18 cellular contexts compared by ENCODE assay signal in genomic region chr2:47964722-47965434, GRCh38. TPM values are rescaled to one million over a fixed set of nuclear protein-coding genes. Genes with fewer than 3 reads are reported as not detected.
A peak's percentile ranks its signal among the peaks of the same experiment; 100 is the strongest.
DNase-seq lines count a peak whose midpoint lies in the region; ATAC-seq, FAIRE-seq and TF ChIP-seq lines count a peak whose summit lies in the region.
"Had no signal": no experiment of that assay in that cellular context is flagged by ENCODE, and none has a peak within 500 bp of the region (broad histone marks: within the 10 kb centered on the region; RNA-seq: fewer than 3 reads in every experiment).

No MANE protein-coding gene starts in this region.

- TF ChIP-seq POLR2A in NB4 (IDR thresholded peaks at IDR 0.05; ENCODE audit: extremely low read depth, insufficient read length), result no peak

- no peak for DNase-seq in activated naive CD8-positive, alpha-beta T cell treated with anti-CD3 and anti-CD28 coated beads, Interleukin-2, amount 50 U/mL, for 24 hours
- no peak for DNase-seq in activated naive CD8-positive, alpha-beta T cell treated with anti-CD3 and anti-CD28 coated beads for 36 hours
- DNase-seq in NB4 (ENCODE audit: low read depth), result peak; percentile 10
- DNase-seq in bronchial epithelial cell (ENCODE audit: low read depth), result peak; percentile 26
- no peak for DNase-seq in stimulated activated effector memory CD8-positive, alpha-beta T cell treated with anti-CD3 and anti-CD28 coated beads, Interleukin-12 subunit alpha, Interleukin-12 subunit beta, amount 100 ng/mL, for 72 hours (ENCODE audit: low spot score in 2 of 2)
- DNase-seq in NCI-H146 (lab: John Stamatoyannopoulos, UW), result no peak
- no peak for DNase-seq in medulla oblongata (ENCODE audit: extremely low spot score)
- DNase-seq in MG63, result no peak
- DNase-seq: activated CD4-positive, alpha-beta T cell treated with anti-CD3 and anti-CD28 coated beads, Interleukin-2, amount 50 U/mL, for 1 hour; amygdala; DMS153; MV-4-11; NCI-H2171 treated with DMSO at 0.1 percent for 48 hours; T1000 had no signal

- no peaks in the 10 kb centered on the region for H3K36me3 Mint-ChIP-seq in activated naive CD8-positive, alpha-beta T cell treated with anti-CD3 and anti-CD28 coated beads, Interleukin-2, amount 50 U/mL, for 24 hours (ENCODE audit: low read depth)
- H3K36me3 Mint-ChIP-seq in activated naive CD8-positive, alpha-beta T cell treated with anti-CD3 and anti-CD28 coated beads for 36 hours, result no peaks in the 10 kb centered on the region
- H3K36me3 Mint-ChIP-seq in stimulated activated effector memory CD8-positive, alpha-beta T cell treated with anti-CD3 and anti-CD28 coated beads, Interleukin-12 subunit alpha, Interleukin-12 subunit beta, amount 100 ng/mL, for 72 hours, result no peaks in the 10 kb centered on the region

- H3K27me3 Mint-ChIP-seq in activated naive CD8-positive, alpha-beta T cell treated with anti-CD3 and anti-CD28 coated beads, Interleukin-2, amount 50 U/mL, for 24 hours, result peaks cover 21% of the 10 kb centered on the region
- H3K27me3 Mint-ChIP-seq in activated naive CD8-positive, alpha-beta T cell treated with anti-CD3 and anti-CD28 coated beads for 36 hours, result peaks cover 10% of the 10 kb centered on the region

- no peak overlapping the region for H3K4me3 Mint-ChIP-seq in activated naive CD8-positive, alpha-beta T cell treated with anti-CD3 and anti-CD28 coated beads, Interleukin-2, amount 50 U/mL, for 24 hours
- no peak overlapping the region for H3K4me3 Mint-ChIP-seq in activated naive CD8-positive, alpha-beta T cell treated with anti-CD3 and anti-CD28 coated beads for 36 hours
- H3K4me3 Mint-ChIP-seq in stimulated activated effector memory CD8-positive, alpha-beta T cell treated with anti-CD3 and anti-CD28 coated beads, Interleukin-12 subunit alpha, Interleukin-12 subunit beta, amount 100 ng/mL, for 72 hours, result no peak overlapping the region
- H3K4me3 Mint-ChIP-seq: B cell had no signal

- no peaks in the 10 kb centered on the region for H3K9me3 Mint-ChIP-seq in activated naive CD8-positive, alpha-beta T cell treated with anti-CD3 and anti-CD28 coated beads, Interleukin-2, amount 50 U/mL, for 24 hours
- H3K9me3 Mint-ChIP-seq in activated naive CD8-positive, alpha-beta T cell treated with anti-CD3 and anti-CD28 coated beads for 36 hours, result no peaks in the 10 kb centered on the region
- no peaks in the 10 kb centered on the region for H3K9me3 Mint-ChIP-seq in stimulated activated effector memory CD8-positive, alpha-beta T cell treated with anti-CD3 and anti-CD28 coated beads, Interleukin-12 subunit alpha, Interleukin-12 subunit beta, amount 100 ng/mL, for 72 hours

- H3K27ac Mint-ChIP-seq in activated naive CD8-positive, alpha-beta T cell treated with anti-CD3 and anti-CD28 coated beads, Interleukin-2, amount 50 U/mL, for 24 hours, result no peak overlapping the region
- H3K27ac Mint-ChIP-seq in activated naive CD8-positive, alpha-beta T cell treated with anti-CD3 and anti-CD28 coated beads for 36 hours, result no peak overlapping the region
- H3K27ac Mint-ChIP-seq in stimulated activated effector memory CD8-positive, alpha-beta T cell treated with anti-CD3 and anti-CD28 coated beads, Interleukin-12 subunit alpha, Interleukin-12 subunit beta, amount 100 ng/mL, for 72 hours, result no peak overlapping the region
- H3K27ac Mint-ChIP-seq: B cell had no signal

- no peaks in the 10 kb centered on the region for H3K9me3 ChIP-seq in MG63
- H3K9me3 ChIP-seq: neutrophil, suprapubic skin had no signal

- TF ChIP-seq CTCF in NB4 (IDR thresholded peaks at IDR 0.05; ENCODE audit: low read depth, low read length), result no peak
- no peak for TF ChIP-seq CTCF in bronchial epithelial cell (IDR thresholded peaks at IDR 0.05; ENCODE audit: insufficient read depth, low read length, severe bottlenecking)

- no peaks in the 10 kb centered on the region for H3K27me3 ChIP-seq in bronchial epithelial cell (ENCODE audit: control insufficient read depth, insufficient read depth, low read length)
- no peaks in the 10 kb centered on the region for H3K27me3 ChIP-seq in MG63
- H3K27me3 ChIP-seq: suprapubic skin had no signal

- FAIRE-seq in bronchial epithelial cell (lab: Jason Lieb, UNC), result no peak
- FAIRE-seq: endothelial cell of umbilical vein had no signal

- H3K36me3 ChIP-seq in bronchial epithelial cell (ENCODE audit: control insufficient read depth, insufficient read depth, low read length), result no peaks in the 10 kb centered on the region
- no peaks in the 10 kb centered on the region for H3K36me3 ChIP-seq in MG63
- H3K36me3 ChIP-seq: neutrophil, suprapubic skin had no signal

- H3K4me3 ChIP-seq in NB4 (ENCODE audit: low read depth, low read length), result no peak overlapping the region
- H3K4me3 ChIP-seq in bronchial epithelial cell (ENCODE audit: low read depth, low read length), result no peak overlapping the region
- H3K4me3 ChIP-seq in MG63, result no peak overlapping the region
- H3K4me3 ChIP-seq: suprapubic skin had no signal

- ATAC-seq in activated naive CD8-positive, alpha-beta T cell treated with anti-CD3 and anti-CD28 coated beads, Interleukin-2, amount 50 U/mL, for 24 hours, result peak; percentile 20
- ATAC-seq in stimulated activated effector memory CD8-positive, alpha-beta T cell treated with anti-CD3 and anti-CD28 coated beads, Interleukin-12 subunit alpha, Interleukin-12 subunit beta, amount 100 ng/mL, for 72 hours, result peak; percentile 56

- no peaks in the 10 kb centered on the region for H3K4me1 Mint-ChIP-seq in activated naive CD8-positive, alpha-beta T cell treated with anti-CD3 and anti-CD28 coated beads, Interleukin-2, amount 50 U/mL, for 24 hours
- H3K4me1 Mint-ChIP-seq in activated naive CD8-positive, alpha-beta T cell treated with anti-CD3 and anti-CD28 coated beads for 36 hours, result no peaks in the 10 kb centered on the region
- no peaks in the 10 kb centered on the region for H3K4me1 Mint-ChIP-seq in stimulated activated effector memory CD8-positive, alpha-beta T cell treated with anti-CD3 and anti-CD28 coated beads, Interleukin-12 subunit alpha, Interleukin-12 subunit beta, amount 100 ng/mL, for 72 hours
- H3K4me1 Mint-ChIP-seq: B cell had no signal

RNA-seq across cellular contexts. Expression of gene FBXO11, which starts 58.6 kb away (rescaled TPM):
- total RNA-seq in activated naive CD8-positive, alpha-beta T cell treated with anti-CD3 and anti-CD28 coated beads for 36 hours, result 10 to 100 TPM; 36.3 to 36.4 TPM
- total RNA-seq in bronchial epithelial cell, result 39.8 and 62.6 TPM in 2 replicates
- 22.2 and 22.5 TPM in 2 replicates for total RNA-seq in MG63 (2014; rRNA removed; shearing (Covaris generic); ENCODE audit: low replicate concordance)

Comparison
In these comparisons a context has a peak if more than half of its experiments do, and no peak if none do; other contexts are left out.
1. DNase-seq: peak in NB4 (single experiment) and bronchial epithelial cell (single experiment); none in activated naive CD8-positive, alpha-beta T cell treated with anti-CD3 and anti-CD28 coated beads, Interleukin-2, amount 50 U/mL, for 24 hours (single experiment), activated naive CD8-positive, alpha-beta T cell treated with anti-CD3 and anti-CD28 coated beads for 36 hours (single experiment), stimulated activated effector memory CD8-positive, alpha-beta T cell treated with anti-CD3 and anti-CD28 coated beads, Interleukin-12 subunit alpha, Interleukin-12 subunit beta, amount 100 ng/mL, for 72 hours (0 of 2), NCI-H146 (single experiment), medulla oblongata (single experiment) and MG63 (single experiment).